16 cellular contexts compared by ENCODE assay signal in the genomic region with DNA sequence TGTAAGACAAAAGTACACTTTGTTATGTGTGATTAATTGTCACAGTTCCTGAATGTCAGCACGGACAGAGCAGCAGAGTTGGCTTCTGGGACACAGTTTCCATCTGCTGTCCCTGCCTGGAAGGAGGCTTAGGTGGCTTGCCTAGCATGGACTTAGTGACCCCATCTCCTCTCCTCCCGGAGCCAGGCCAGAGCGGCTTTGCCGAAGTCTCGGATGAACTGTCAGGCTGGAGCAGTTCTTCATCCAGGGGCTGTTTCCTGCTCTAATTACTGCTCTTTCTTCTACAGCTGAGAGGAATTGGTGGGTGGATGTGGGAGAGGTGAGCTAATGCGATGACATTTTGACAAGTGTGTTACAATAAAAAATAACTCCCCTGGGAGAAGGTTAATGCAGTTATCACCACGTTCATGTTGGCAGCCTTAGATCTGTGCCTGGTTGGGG.
DNase-seq lines count a peak whose midpoint lies in the region; ATAC-seq lines count a peak whose summit lies in the region.
"Had no signal": no experiment of that assay in that cellular context is flagged by ENCODE, and none has a peak within 500 bp of the region (broad histone marks: within the 10 kb centered on the region; RNA-seq: fewer than 3 reads in every experiment).

No MANE protein-coding gene starts in this region.

- H3K36me3 ChIP-seq in skeletal muscle tissue (ENCODE audit: control insufficient read depth in 3 of 3, insufficient read depth in 3 of 3, low read length in 3 of 3) = no peaks in the 10 kb centered on the region
- H3K36me3 ChIP-seq: neural progenitor cell had no signal

- peak; percentile 14 for DNase-seq in SKM-1 treated with dmso at 0.1 percent for 144 hours (lab: John Stamatoyannopoulos, UW; ENCODE audit: unreplicated experiment)
- no peak for DNase-seq in SKM-1 (lab: John Stamatoyannopoulos, UW; ENCODE audit: unreplicated experiment)
- peak; percentile 59 for DNase-seq in NCI-H2227 treated with DMSO at 0.1 percent for 48 hours (lab: John Stamatoyannopoulos, UW)
- DNase-seq in left ventricle myocardium superior = no peak
- no peak for DNase-seq in NK-92 (lab: John Stamatoyannopoulos, UW; ENCODE audit: unreplicated experiment)
- no peak for DNase-seq in activated T-cell treated with anti-CD3 and anti-CD28 coated beads for 4 hours
- no peak for DNase-seq in T-helper 1 cell
- DNase-seq: activated CD4-positive, alpha-beta T cell treated with anti-CD3 and anti-CD28 coated beads, Interleukin-2, amount 50 U/mL, for 48 hours; activated effector memory CD4-positive, alpha-beta T cell treated with Interleukin-2 at 50 U/mL for 16 hours; effector CD4-positive, alpha-beta T cell; KG1; mammary epithelial cell; NCI-H2029 had no signal

- no peaks in the 10 kb centered on the region for H3K27me3 ChIP-seq in skeletal muscle tissue (ENCODE audit: control insufficient read depth in 3 of 3, insufficient read depth in 3 of 3, low read length in 3 of 3)
- H3K27me3 ChIP-seq: neural progenitor cell had no signal

- ATAC-seq in left ventricle myocardium superior = peak; percentile 85

- peak overlapping the region; percentile 6 to 49 (median 44) for H3K4me3 ChIP-seq in skeletal muscle tissue (ENCODE audit: low read length in 3 of 3)
- H3K4me3 ChIP-seq: neural progenitor cell, smooth muscle cell had no signal

- H3K9ac ChIP-seq in skeletal muscle tissue (ENCODE audit: low read depth in 1 of 3, low read length in 3 of 3) = peak overlapping the region; percentile 8 to 58 (median 41)
- H3K9ac ChIP-seq: neural progenitor cell had no signal

- peak overlapping the region; percentile 42 for H3K27ac ChIP-seq in skeletal muscle tissue (ENCODE audit: low read depth, low read length)
- H3K27ac ChIP-seq: neural progenitor cell had no signal

- no peaks in the 10 kb centered on the region for H3K9me3 ChIP-seq in skeletal muscle tissue (ENCODE audit: control insufficient read depth in 3 of 3, low read length in 3 of 3)

- intact Hi-C loops in left ventricle myocardium superior (cut with micrococcal nuclease) = no loop called here

- peaks cover 25 to 30% (median 27%) of the 10 kb centered on the region in 3 donors for H3K4me1 ChIP-seq in skeletal muscle tissue (ENCODE audit: control insufficient read depth in 3 of 3, insufficient read depth in 3 of 3, low read length in 3 of 3)
- H3K4me1 ChIP-seq: neural progenitor cell had no signal

Comparison
In these comparisons a context has a peak if more than half of its experiments do, and no peak if none do; other contexts are left out.
1. DNase-seq: peak in SKM-1 treated with dmso at 0.1 percent for 144 hours (single experiment) and NCI-H2227 treated with DMSO at 0.1 percent for 48 hours (single experiment); none in SKM-1 (single experiment), left ventricle myocardium superior (single experiment), NK-92 (single experiment), activated T-cell treated with anti-CD3 and anti-CD28 coated beads for 4 hours (single experiment) and T-helper 1 cell (0 of 5).